Comparison of ENCODE assay signal across 8 cellular contexts in the genomic region with DNA sequence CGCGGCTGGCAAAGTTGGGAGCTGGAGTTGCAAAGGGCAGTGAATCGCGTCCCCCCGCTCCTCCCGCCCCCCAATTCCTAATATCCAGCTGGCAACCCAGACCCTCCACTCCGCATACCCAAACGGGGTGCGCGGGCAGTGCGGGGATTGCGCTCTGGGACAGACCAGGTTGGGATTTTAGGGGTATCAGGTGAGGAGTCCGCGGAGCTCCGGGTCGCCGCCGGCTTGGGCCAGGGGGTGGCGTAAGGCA. TPM values are rescaled to one million over a fixed set of nuclear protein-coding genes. Genes with fewer than 3 reads are reported as not detected.
DNase-seq lines count a peak whose midpoint lies in the region; ATAC-seq, FAIRE-seq and TF ChIP-seq lines count a peak whose summit lies in the region.

No MANE protein-coding gene starts in this region.

- FAIRE-seq in astrocyte (lab: Jason Lieb, UNC): no peak

- H3K4me2 ChIP-seq in astrocyte (ENCODE audit: low read length): peak overlapping the region; percentile 99

- no peaks in the 10 kb centered on the region for H3K36me3 Mint-ChIP-seq in astrocyte (ENCODE audit: low read depth, unreplicated experiment)

- intact Hi-C loops in Right ventricle myocardium inferior (cut with DNase I): no loop called here
- intact Hi-C loops in left cardiac atrium (cut with DNase I): no loop called here
- intact Hi-C loops in lower leg skin (cut with DNase I; ENCODE audit: low total_unique reads): no loop called here

- peak; percentile 72 for DNase-seq in Right ventricle myocardium inferior (ENCODE audit: missing footprints)
- DNase-seq in left cardiac atrium: no peak
- DNase-seq in astrocyte (ENCODE audit: low read depth): no peak
- DNase-seq in lower leg skin (ENCODE audit: low spot score in 2 of 2): peak in 1 of 2 donors; percentile 87

- peaks cover 3% of the 10 kb centered on the region for H3K9me3 Mint-ChIP-seq in astrocyte (ENCODE audit: unreplicated experiment)

- H3K27me3 Mint-ChIP-seq in astrocyte (ENCODE audit: low read depth, unreplicated experiment): peaks cover 29% of the 10 kb centered on the region

- no peak for TF ChIP-seq CTCF in astrocyte (IDR thresholded peaks at IDR 0.05; ENCODE audit: insufficient read depth, low read depth, low read length)
- TF ChIP-seq CTCF in lower leg skin (IDR thresholded peaks at IDR 0.05): no peak

- peaks cover 2% of the 10 kb centered on the region for H3K4me1 ChIP-seq in astrocyte (ENCODE audit: insufficient read depth, low read length)
- peaks cover 4% of the 10 kb centered on the region for H3K4me1 ChIP-seq in urinary bladder (ENCODE audit: insufficient read depth)

- no peak overlapping the region for H3K27ac Mint-ChIP-seq in astrocyte (ENCODE audit: unreplicated experiment)

- H3K27me3 ChIP-seq in astrocyte (ENCODE audit: insufficient read depth, low read length): peaks cover 37% of the 10 kb centered on the region

- no peaks in the 10 kb centered on the region for H3K36me3 ChIP-seq in astrocyte (ENCODE audit: insufficient read depth, low read length)
- H3K36me3 ChIP-seq in urinary bladder (ENCODE audit: insufficient read depth): no peaks in the 10 kb centered on the region

- no peak for ATAC-seq in Right ventricle myocardium inferior
- ATAC-seq in left cardiac atrium: no peak
- ATAC-seq in GM18873 (IDR thresholded peaks at IDR 0.05; ENCODE audit: low FRiP score, unreplicated experiment): no peak
- no peak for ATAC-seq in HG02678 (IDR thresholded peaks at IDR 0.05; ENCODE audit: unreplicated experiment)
- no peak for ATAC-seq in HG02852 (IDR thresholded peaks at IDR 0.05; ENCODE audit: unreplicated experiment)

- H3K79me2 ChIP-seq in astrocyte (ENCODE audit: insufficient read depth, low read length): no peaks in the 10 kb centered on the region

- H3K4me3 Mint-ChIP-seq in astrocyte (ENCODE audit: unreplicated experiment): peak overlapping the region; percentile 72

- H3K4me1 Mint-ChIP-seq in astrocyte (ENCODE audit: low read depth, unreplicated experiment): no peaks in the 10 kb centered on the region

- WGBS in lower leg skin, 2 donors: 1 to 3% methylated on average over 15 to 17 of the region's 19 CpGs
- WGBS in urinary bladder: under 1% methylated on average over 19 of the region's 19 CpGs

- TF ChIP-seq POLR2A in lower leg skin (IDR thresholded peaks at IDR 0.05): no peak

- H3K4me3 ChIP-seq in astrocyte (ENCODE audit: insufficient read depth, low read depth, low read length): peak overlapping the region; percentile 74
- peak overlapping the region; percentile 51 for H3K4me3 ChIP-seq in lower leg skin (ENCODE audit: low read depth, poor library complexity, severe bottlenecking)
- H3K4me3 ChIP-seq in urinary bladder (ENCODE audit: low read depth, low read length): peak overlapping the region; percentile 63

- H4K20me1 ChIP-seq in astrocyte (ENCODE audit: insufficient read depth, low read length): no peaks in the 10 kb centered on the region

- no peaks in the 10 kb centered on the region for H3K9me3 ChIP-seq in astrocyte (ENCODE audit: insufficient read depth, low read depth, low read length)

- no peak overlapping the region for H3K27ac ChIP-seq in astrocyte (ENCODE audit: low read depth, low read length)
- H3K27ac ChIP-seq in urinary bladder (ENCODE audit: low read depth): no peak overlapping the region

- H3K9ac ChIP-seq in astrocyte (ENCODE audit: low read length): peak overlapping the region; percentile 65

- peak overlapping the region; percentile 87 for H2AFZ ChIP-seq in astrocyte (ENCODE audit: low read depth, low read length)

RNA-seq across cellular contexts. Expression of a gene that starts 0.6 kb away (rescaled TPM):
- total RNA-seq in Right ventricle myocardium inferior: 4.9 TPM
- 10 to 100 TPM in 1 of 2 donors, 1 to 10 TPM in 1; 6.9 to 11.6 TPM for total RNA-seq in left cardiac atrium
- 1.9 and 2.9 TPM in 2 replicates for total RNA-seq in astrocyte
- total RNA-seq in lower leg skin: 10 to 100 TPM in 3 of 4 donors, 1 to 10 TPM in 1; 3.5 to 18.5 (median 13.7) TPM
- 29.6 TPM for total RNA-seq in urinary bladder
- 4.5 TPM for polyA plus RNA-seq in urinary bladder
